ENCODE assay signal across 8 cellular contexts in genomic region chr5:10564838-10565784, GRCh38. TPM values are rescaled to one million over a fixed set of nuclear protein-coding genes. Genes with fewer than 3 reads are reported as not detected.
DNase-seq lines count a peak whose midpoint lies in the region; ATAC-seq and TF ChIP-seq lines count a peak whose summit lies in the region.

No MANE protein-coding gene starts in this region.

- DNase-seq in activated T-cell treated with anti-CD3 and anti-CD28 coated beads, Interleukin-2, amount 50 U/mL, for 1 hour = peak; percentile 27
- no peak for DNase-seq in activated T-cell treated with anti-CD3 and anti-CD28 coated beads for 4 hours
- DNase-seq in activated CD4-positive, alpha-beta memory T cell treated with anti-CD3 and anti-CD28 coated beads, Interleukin-2, amount 10 ng/mL, durations not matched to agents 7 days and 5 days = peak; percentile 23
- DNase-seq in glutamatergic neuron = peak; percentile 59
- DNase-seq in progenitor cell of endocrine pancreas (ENCODE audit: low spot score, unreplicated experiment) = no peak
- no peak for DNase-seq in UCSD-AML1 (lab: John Stamatoyannopoulos, UW; ENCODE audit: unreplicated experiment)

- H3K27ac Mint-ChIP-seq in activated CD4-positive, alpha-beta memory T cell treated with anti-CD3 and anti-CD28 coated beads, Interleukin-2, amount 10 ng/mL, durations not matched to agents 7 days and 5 days = peak overlapping the region; percentile 58
- H3K27ac Mint-ChIP-seq in glutamatergic neuron (ENCODE audit: unreplicated experiment) (no peak overlapping the region), progenitor cell of endocrine pancreas (no peak overlapping the region)

- H3K27me3 Mint-ChIP-seq in activated CD4-positive, alpha-beta memory T cell treated with anti-CD3 and anti-CD28 coated beads, Interleukin-2, amount 10 ng/mL, durations not matched to agents 7 days and 5 days = peaks cover 20% of the 10 kb centered on the region
- H3K27me3 Mint-ChIP-seq in glutamatergic neuron (ENCODE audit: unreplicated experiment) = peaks cover 11% of the 10 kb centered on the region
- peaks cover 64% of the 10 kb centered on the region for H3K27me3 Mint-ChIP-seq in progenitor cell of endocrine pancreas

- ATAC-seq in GM21619 (IDR thresholded peaks at IDR 0.05; ENCODE audit: unreplicated experiment) = no peak
- ATAC-seq in GM18868 (IDR thresholded peaks at IDR 0.05; ENCODE audit: unreplicated experiment) = no peak

- no peak for TF ChIP-seq CTCF in glutamatergic neuron (IDR thresholded peaks at IDR 0.05; ENCODE audit: partially characterized antibody, unreplicated experiment)
- no peak for TF ChIP-seq CTCF in progenitor cell of endocrine pancreas (IDR thresholded peaks at IDR 0.05; ENCODE audit: unreplicated experiment)

- H3K4me1 Mint-ChIP-seq in activated CD4-positive, alpha-beta memory T cell treated with anti-CD3 and anti-CD28 coated beads, Interleukin-2, amount 10 ng/mL, durations not matched to agents 7 days and 5 days = peaks cover 38% of the 10 kb centered on the region
- H3K4me1 Mint-ChIP-seq in glutamatergic neuron (ENCODE audit: low read depth, unreplicated experiment) (peaks cover 13% of the 10 kb centered on the region), progenitor cell of endocrine pancreas (ENCODE audit: low read depth) (peaks cover 5% of the 10 kb centered on the region)

- CTCF ChIA-PET in activated CD4-positive, alpha-beta memory T cell treated with anti-CD3 and anti-CD28 coated beads, Interleukin-2, amount 10 ng/mL, durations not matched to agents 7 days and 5 days (lab: Charles Lee) = interaction anchor here (2.5 kb wide), 1 partner anchor 112 kb away, joined by 5 read pairs; no protein-coding TSS in a partner anchor

- H3K9me3 Mint-ChIP-seq in activated CD4-positive, alpha-beta memory T cell treated with anti-CD3 and anti-CD28 coated beads, Interleukin-2, amount 10 ng/mL, durations not matched to agents 7 days and 5 days = no peaks in the 10 kb centered on the region
- H3K9me3 Mint-ChIP-seq in glutamatergic neuron (ENCODE audit: unreplicated experiment) (peaks cover 9% of the 10 kb centered on the region), progenitor cell of endocrine pancreas (ENCODE audit: low read depth) (no peaks in the 10 kb centered on the region)

- POLR2A ChIA-PET in activated CD4-positive, alpha-beta memory T cell treated with anti-CD3 and anti-CD28 coated beads, Interleukin-2, amount 10 ng/mL, durations not matched to agents 7 days and 5 days (lab: Charles Lee) = interaction anchor here (1.0 to 2.2 kb wide), 6 partner anchors 12 to 212 kb away, joined by 3 to 7 read pairs (median 5); partner anchors contain the start of gene MARCHF6

- peak overlapping the region; percentile 88 for H3K4me3 Mint-ChIP-seq in activated CD4-positive, alpha-beta memory T cell treated with anti-CD3 and anti-CD28 coated beads, Interleukin-2, amount 10 ng/mL, durations not matched to agents 7 days and 5 days
- H3K4me3 Mint-ChIP-seq in glutamatergic neuron (ENCODE audit: unreplicated experiment) (peak overlapping the region; percentile 90), progenitor cell of endocrine pancreas (ENCODE audit: low read depth) (peak overlapping the region; percentile 76)

- H3K36me3 Mint-ChIP-seq in activated CD4-positive, alpha-beta memory T cell treated with anti-CD3 and anti-CD28 coated beads, Interleukin-2, amount 10 ng/mL, durations not matched to agents 7 days and 5 days (ENCODE audit: low read depth) = no peaks in the 10 kb centered on the region
- H3K36me3 Mint-ChIP-seq in glutamatergic neuron (ENCODE audit: unreplicated experiment) (no peaks in the 10 kb centered on the region), progenitor cell of endocrine pancreas (ENCODE audit: insufficient read depth) (no peaks in the 10 kb centered on the region)

RNA-seq across cellular contexts. Expression of gene ANKRD33B, which starts 1.2 kb away (rescaled TPM):
- 1 to 10 TPM; 9.5 to 9.9 TPM for total RNA-seq in activated CD4-positive, alpha-beta memory T cell treated with anti-CD3 and anti-CD28 coated beads, Interleukin-2, amount 10 ng/mL, durations not matched to agents 7 days and 5 days
- total RNA-seq in glutamatergic neuron (ENCODE audit: unreplicated experiment) = 14.5 TPM
- total RNA-seq in progenitor cell of endocrine pancreas = 2.1 and 3.3 TPM in 2 replicates

Comparison
In these comparisons a context has a peak if more than half of its experiments do, and no peak if none do; other contexts are left out.
1. DNase-seq: peak in activated T-cell treated with anti-CD3 and anti-CD28 coated beads, Interleukin-2, amount 50 U/mL, for 1 hour (single experiment), activated CD4-positive, alpha-beta memory T cell treated with anti-CD3 and anti-CD28 coated beads, Interleukin-2, amount 10 ng/mL, durations not matched to agents 7 days and 5 days (single experiment) and glutamatergic neuron (single experiment); none in activated T-cell treated with anti-CD3 and anti-CD28 coated beads for 4 hours (single experiment), progenitor cell of endocrine pancreas (single experiment) and UCSD-AML1 (single experiment).
2. Peak in every context shown above with its lines, with median percentiles within 50 percentile points of each other: H3K4me3 Mint-ChIP-seq.